In the genomic region with DNA sequence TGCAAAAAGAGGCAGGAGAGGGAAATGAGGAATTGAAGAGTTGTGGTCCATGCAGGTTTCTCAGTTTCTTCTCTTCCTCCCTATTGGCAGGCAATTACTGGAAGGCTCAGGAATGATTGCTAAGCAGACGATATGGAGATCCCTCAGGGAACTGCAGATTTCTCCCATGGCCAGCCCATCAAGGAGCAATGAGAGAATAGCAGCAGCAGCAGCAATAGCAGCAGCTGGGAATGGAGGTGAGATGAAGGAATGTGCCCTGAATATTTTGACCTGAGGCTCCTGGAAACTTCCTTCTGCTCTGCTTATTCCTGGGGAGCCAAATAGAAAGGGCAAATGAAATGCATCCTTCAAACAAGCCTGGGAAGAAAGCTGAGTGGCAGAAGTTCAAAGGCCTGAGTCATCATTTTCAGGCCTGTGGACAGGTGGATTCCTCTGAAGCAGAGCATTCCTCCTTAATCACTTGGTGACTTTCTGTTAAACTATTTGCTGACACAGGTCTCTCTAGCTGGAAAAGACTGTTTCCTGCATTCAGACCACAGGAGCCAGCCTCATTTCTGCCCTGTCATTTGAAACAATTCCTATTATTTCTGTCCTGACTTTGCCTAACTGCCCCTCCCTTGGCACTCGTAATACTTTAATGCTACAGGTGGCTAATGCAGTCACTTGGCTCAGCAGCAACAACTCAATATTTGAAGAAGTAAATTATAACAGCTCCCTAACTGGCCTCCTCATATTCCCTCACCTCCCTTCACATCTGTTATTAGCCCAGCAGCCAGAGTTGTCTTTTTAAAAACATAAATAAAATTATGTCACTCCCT, we compare ENCODE assay signal across 12 cellular contexts.
A peak's percentile ranks its signal among the peaks of the same experiment; 100 is the strongest.
DNase-seq lines count a peak whose midpoint lies in the region; ATAC-seq, FAIRE-seq and TF ChIP-seq lines count a peak whose summit lies in the region.
"Had no signal": no experiment of that assay in that cellular context is flagged by ENCODE, and none has a peak within 500 bp of the region (broad histone marks: within the 10 kb centered on the region; RNA-seq: fewer than 3 reads in every experiment).

No MANE protein-coding gene starts in this region.

- no peak overlapping the region for H3K4me2 ChIP-seq in Karpas-422 (ENCODE audit: low read depth, low read length, poor library complexity, severe bottlenecking)

- H3K4me1 ChIP-seq in HUES6 (ENCODE audit: control insufficient read depth, insufficient read depth, low read length) (peaks cover 13% of the 10 kb centered on the region; the same call in 1 of the 2 replicates), lower lobe of right lung (no peaks in the 10 kb centered on the region), Karpas-422 (ENCODE audit: low read length) (no peaks in the 10 kb centered on the region)
- H3K4me1 ChIP-seq: upper lobe of left lung had no signal

- H3K9ac ChIP-seq in HUES6 (ENCODE audit: low read length) (no peak overlapping the region), Karpas-422 (ENCODE audit: low read length) (no peak overlapping the region)

- H3K36me3 ChIP-seq in HUES6 (ENCODE audit: control insufficient read depth, insufficient read depth, low read length) (no peaks in the 10 kb centered on the region), bronchial epithelial cell (ENCODE audit: control insufficient read depth, insufficient read depth, low read length) (no peaks in the 10 kb centered on the region), lower lobe of right lung (no peaks in the 10 kb centered on the region), Karpas-422 (ENCODE audit: insufficient read depth, low read length) (no peaks in the 10 kb centered on the region)
- H3K36me3 ChIP-seq: upper lobe of left lung had no signal

- H3K9me3 ChIP-seq in HUES6 (ENCODE audit: control insufficient read depth, insufficient read depth, low read depth, low read length) (peaks cover 17% of the 10 kb centered on the region), lower lobe of right lung (peaks cover 4% of the 10 kb centered on the region), Karpas-422 (ENCODE audit: low read length) (no peaks in the 10 kb centered on the region)

- intact Hi-C loops in lower lobe of right lung (cut with DNase I) = no loop called here
- intact Hi-C loops in activated T-helper 1 cell treated with anti-CD3 and anti-CD28 coated beads, Interleukin-12 subunit alpha, Interleukin-12 subunit beta, Interleukin-2, Interleukin-4 antibody, amounts not matched to agents 30 ng/mL and 10 ng/mL and 1 ng/mL, durations not matched to agents 14 hours and 24 hours and 36 hours (cut with micrococcal nuclease) = no loop called here

- H3K4me3 ChIP-seq in AG09309 (ENCODE audit: control insufficient read depth, low read depth, low read length) (no peak overlapping the region), HUES6 (ENCODE audit: low read depth, low read length) (no peak overlapping the region), bronchial epithelial cell (ENCODE audit: low read depth, low read length) (no peak overlapping the region), lower lobe of right lung (no peak overlapping the region), Karpas-422 (ENCODE audit: low read length) (no peak overlapping the region)
- H3K4me3 ChIP-seq: upper lobe of left lung had no signal

- H3K27ac ChIP-seq in HUES6 (ENCODE audit: low read depth, low read length) (peak overlapping the region; percentile 52; the same call in 1 of the 2 replicates), lower lobe of right lung (no peak overlapping the region), Karpas-422 (ENCODE audit: low read length) (no peak overlapping the region)
- H3K27ac ChIP-seq: upper lobe of left lung had no signal

- no peaks in the 10 kb centered on the region for H3K27me3 ChIP-seq in HUES6 (ENCODE audit: control insufficient read depth, insufficient read depth, low read length)
- H3K27me3 ChIP-seq in bronchial epithelial cell (ENCODE audit: control insufficient read depth, insufficient read depth, low read length) = no peaks in the 10 kb centered on the region
- H3K27me3 ChIP-seq in lower lobe of right lung (ENCODE audit: low read depth) = no peaks in the 10 kb centered on the region
- no peaks in the 10 kb centered on the region for H3K27me3 ChIP-seq in Karpas-422 (ENCODE audit: low read length)
- H3K27me3 ChIP-seq: upper lobe of left lung had no signal

- FAIRE-seq in bronchial epithelial cell (lab: Jason Lieb, UNC) = peak; percentile 94
- FAIRE-seq: islet of Langerhans, TTC549 had no signal

- H4K20me1 ChIP-seq in Karpas-422 (ENCODE audit: insufficient read depth, low read depth, low read length) = no peaks in the 10 kb centered on the region

- H3K79me2 ChIP-seq in Karpas-422 (ENCODE audit: low read length) = no peaks in the 10 kb centered on the region

- no peak for TF ChIP-seq CTCF in AG09309 (IDR thresholded peaks at IDR 0.05; ENCODE audit: control insufficient read depth, insufficient read depth, low read depth, low read length, missing control alignments)
- no peak for TF ChIP-seq CTCF in bronchial epithelial cell (IDR thresholded peaks at IDR 0.05; ENCODE audit: insufficient read depth, low read length, severe bottlenecking)
- no peak for TF ChIP-seq CTCF in lower lobe of right lung (IDR thresholded peaks at IDR 0.05)

- DNase-seq in AG09309 (ENCODE audit: low read depth) = peak; percentile 20
- DNase-seq in bronchial epithelial cell (ENCODE audit: low read depth) = peak; percentile 95
- DNase-seq in lower lobe of right lung = no peak
- DNase-seq in NCI-H82 treated with DMSO at 0.1 percent for 48 hours (lab: John Stamatoyannopoulos, UW; ENCODE audit: unreplicated experiment) = no peak
- no peak for DNase-seq in activated T-helper 1 cell treated with anti-CD3 and anti-CD28 coated beads, Interleukin-12 subunit alpha, Interleukin-12 subunit beta, Interleukin-2, Interleukin-4 antibody, amounts not matched to agents 30 ng/mL and 10 ng/mL and 1 ng/mL, durations not matched to agents 14 hours and 24 hours and 36 hours (ENCODE audit: low spot score)
- DNase-seq in Karpas-422 = no peak
- DNase-seq: activated naive CD8-positive, alpha-beta T cell treated with anti-CD3 and anti-CD28 coated beads, Interleukin-2, amount 50 U/mL, for 24 hours; upper lobe of left lung had no signal

- H3K9me2 ChIP-seq in Karpas-422 (replicated peaks; ENCODE audit: insufficient read depth, low read length) = no peaks in the 10 kb centered on the region

- no peak overlapping the region for H3K27ac Mint-ChIP-seq in activated T-helper 1 cell treated with anti-CD3 and anti-CD28 coated beads, Interleukin-12 subunit alpha, Interleukin-12 subunit beta, Interleukin-2, Interleukin-4 antibody, amounts not matched to agents 30 ng/mL and 10 ng/mL and 1 ng/mL, durations not matched to agents 14 hours and 24 hours and 36 hours
- H3K27ac Mint-ChIP-seq: activated naive CD8-positive, alpha-beta T cell treated with anti-CD3 and anti-CD28 coated beads, Interleukin-2, amount 50 U/mL, for 24 hours had no signal

- H3K9me3 Mint-ChIP-seq in activated T-helper 1 cell treated with anti-CD3 and anti-CD28 coated beads, Interleukin-12 subunit alpha, Interleukin-12 subunit beta, Interleukin-2, Interleukin-4 antibody, amounts not matched to agents 30 ng/mL and 10 ng/mL and 1 ng/mL, durations not matched to agents 14 hours and 24 hours and 36 hours = peaks cover 16% of the 10 kb centered on the region

- ATAC-seq in lower lobe of right lung = peak; percentile 55 to 82
- ATAC-seq in GM21526 (IDR thresholded peaks at IDR 0.05; ENCODE audit: low FRiP score, unreplicated experiment) = no peak
- ATAC-seq: activated naive CD8-positive, alpha-beta T cell treated with anti-CD3 and anti-CD28 coated beads, Interleukin-2, amount 50 U/mL, for 24 hours had no signal

- H3K4me3 Mint-ChIP-seq in activated T-helper 1 cell treated with anti-CD3 and anti-CD28 coated beads, Interleukin-12 subunit alpha, Interleukin-12 subunit beta, Interleukin-2, Interleukin-4 antibody, amounts not matched to agents 30 ng/mL and 10 ng/mL and 1 ng/mL, durations not matched to agents 14 hours and 24 hours and 36 hours = no peak overlapping the region
- H3K4me3 Mint-ChIP-seq: activated naive CD8-positive, alpha-beta T cell treated with anti-CD3 and anti-CD28 coated beads, Interleukin-2, amount 50 U/mL, for 24 hours had no signal

- H3K4me1 Mint-ChIP-seq in activated T-helper 1 cell treated with anti-CD3 and anti-CD28 coated beads, Interleukin-12 subunit alpha, Interleukin-12 subunit beta, Interleukin-2, Interleukin-4 antibody, amounts not matched to agents 30 ng/mL and 10 ng/mL and 1 ng/mL, durations not matched to agents 14 hours and 24 hours and 36 hours (ENCODE audit: low read depth) = peaks cover 9% of the 10 kb centered on the region

- H2AFZ ChIP-seq in Karpas-422 (ENCODE audit: low read length) = no peak overlapping the region

- H3K36me3 Mint-ChIP-seq in activated T-helper 1 cell treated with anti-CD3 and anti-CD28 coated beads, Interleukin-12 subunit alpha, Interleukin-12 subunit beta, Interleukin-2, Interleukin-4 antibody, amounts not matched to agents 30 ng/mL and 10 ng/mL and 1 ng/mL, durations not matched to agents 14 hours and 24 hours and 36 hours (ENCODE audit: low read depth) = peaks cover 3% of the 10 kb centered on the region

- H3K27me3 Mint-ChIP-seq in activated T-helper 1 cell treated with anti-CD3 and anti-CD28 coated beads, Interleukin-12 subunit alpha, Interleukin-12 subunit beta, Interleukin-2, Interleukin-4 antibody, amounts not matched to agents 30 ng/mL and 10 ng/mL and 1 ng/mL, durations not matched to agents 14 hours and 24 hours and 36 hours (ENCODE audit: insufficient read depth) = no peaks in the 10 kb centered on the region
- H3K27me3 Mint-ChIP-seq: activated naive CD8-positive, alpha-beta T cell treated with anti-CD3 and anti-CD28 coated beads, Interleukin-2, amount 50 U/mL, for 24 hours had no signal

Comparison
In these comparisons a context has a peak if more than half of its experiments do, and no peak if none do; other contexts are left out.
1. DNase-seq: peak in AG09309 (single experiment) and bronchial epithelial cell (single experiment); none in lower lobe of right lung (single experiment), NCI-H82 treated with DMSO at 0.1 percent for 48 hours (single experiment), activated T-helper 1 cell treated with anti-CD3 and anti-CD28 coated beads, Interleukin-12 subunit alpha, Interleukin-12 subunit beta, Interleukin-2, Interleukin-4 antibody, amounts not matched to agents 30 ng/mL and 10 ng/mL and 1 ng/mL, durations not matched to agents 14 hours and 24 hours and 36 hours (single experiment) and Karpas-422 (single experiment).